8 cellular contexts compared by ENCODE assay signal in the genomic region with DNA sequence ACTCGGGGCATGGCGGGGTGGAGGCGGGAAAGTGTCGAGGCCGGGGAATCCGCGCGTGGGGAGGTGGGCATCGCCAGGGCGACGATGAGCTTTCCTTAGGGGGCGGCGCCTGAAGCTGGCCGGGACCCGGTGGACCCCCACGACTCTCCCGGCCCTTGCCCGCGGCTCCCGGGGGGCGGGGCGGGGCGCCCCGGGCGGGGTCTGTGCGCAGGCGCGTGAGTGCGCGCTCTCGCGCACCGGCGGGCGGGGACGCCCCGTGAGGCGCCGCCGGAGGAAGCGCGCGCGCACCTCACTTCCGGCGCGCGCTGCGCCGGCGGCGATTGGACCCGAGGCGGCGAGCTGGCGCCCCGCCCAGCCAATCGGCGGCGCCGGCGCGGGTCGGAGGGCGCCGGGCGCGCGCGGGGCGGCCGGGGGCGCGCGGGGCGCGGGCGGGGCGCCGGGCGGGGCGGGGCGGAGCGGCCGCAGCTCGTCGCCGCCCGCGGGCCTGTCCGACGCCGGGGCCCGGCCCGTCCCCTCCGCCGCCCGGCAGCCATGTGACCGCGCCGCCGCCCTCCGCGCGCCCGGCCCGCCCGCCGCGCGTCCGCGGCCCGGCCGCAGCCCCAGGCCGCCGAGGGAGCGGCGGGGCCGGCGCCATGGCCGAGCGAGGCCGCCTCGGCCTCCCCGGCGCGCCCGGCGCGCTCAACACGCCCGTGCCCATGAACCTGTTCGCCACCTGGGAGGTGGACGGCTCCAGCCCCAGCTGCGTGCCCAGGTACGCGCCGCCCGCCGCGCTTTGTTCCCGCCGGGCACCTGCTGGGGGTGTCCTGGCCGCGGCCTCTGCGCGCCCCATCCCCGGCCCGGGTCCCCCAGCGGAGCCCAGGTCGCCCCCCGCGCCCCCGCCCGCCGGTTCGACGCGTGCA. TPM values are rescaled to one million over a fixed set of nuclear protein-coding genes. Genes with fewer than 3 reads are reported as not detected.
DNase-seq lines count a peak whose midpoint lies in the region; ATAC-seq, FAIRE-seq and TF ChIP-seq lines count a peak whose summit lies in the region.

A gene (plus strand): TSS at position 462 of the 899 bp plus-strand sequence. CDS start 171 bp downstream, at position 633.

- peak within 1 kb of the TSS; percentile 87 for H3K4me3 Mint-ChIP-seq in activated CD4-positive, alpha-beta T cell treated with anti-CD3 and anti-CD28 coated beads, Interleukin-2, amount 10 ng/mL, durations not matched to agents 7 days and 5 days

- CTCF ChIA-PET in AG04450 (lab: Charles Lee) (interaction anchor here (0.6 to 0.9 kb wide), 2 partner anchors 57 to 134 kb away, joined by 3 to 7 read pairs; no protein-coding TSS in a partner anchor), HepG2 (lab: Yijun Ruan, JAX; ENCODE audit: low intra/inter-chr PET ratio, low total read pairs) (no interaction called here)
- CTCF ChIA-PET in activated CD4-positive, alpha-beta T cell treated with anti-CD3 and anti-CD28 coated beads, Interleukin-2, amount 10 ng/mL, durations not matched to agents 7 days and 5 days (lab: Charles Lee), result interaction anchor here (0.9 kb wide), 2 partner anchors 9 to 14 kb away, joined by 4 to 5 read pairs; a partner anchor contains a TSS

- H3K4me2 ChIP-seq in HepG2 (ENCODE audit: low read depth, low read length), result peak within 1 kb of the TSS; percentile 95

- intact Hi-C loops in HepG2 (cut with micrococcal nuclease; ENCODE audit: unreplicated experiment), result loop anchor here (2.0 to 10.0 kb wide), 2 partner anchors 38 to 180 kb away; a partner anchor contains a TSS

- TF ChIP-seq CTCF in AG04450 (IDR thresholded peaks at IDR 0.05; ENCODE audit: low read depth, low read length), result no peak
- TF ChIP-seq CTCF in HepG2 (CRISPR knock-in tag; IDR thresholded peaks at IDR 0.05), result no peak

- TF ChIP-seq EP300 in HepG2 (IDR thresholded peaks at IDR 0.05; ENCODE audit: low read depth in 2 of 2, low read length in 2 of 2) (no peak), HepG2 (CRISPR knock-in tag; IDR thresholded peaks at IDR 0.05; ENCODE audit: borderline replicate concordance) (no peak)

- in situ Hi-C loops in HepG2 (cut with HindIII; ENCODE audit: extremely low pct_ligation_motif_present, low pct_unique_long_range_greater_than_20kb), result no loop called here

- DNase-seq in AG04450 (ENCODE audit: low read depth, low spot score), result peak; percentile 41
- peak; percentile 93 for DNase-seq in NCI-H345 (lab: John Stamatoyannopoulos, UW)
- peak; percentile 70 for DNase-seq in activated CD4-positive, alpha-beta T cell treated with anti-CD3 and anti-CD28 coated beads, Interleukin-2, amount 10 ng/mL, durations not matched to agents 7 days and 5 days
- DNase-seq in dermis blood vessel endothelial cell, result peak; percentile 91
- DNase-seq in HepG2 (ENCODE audit: low spot score), result peak; percentile 46
- peak; percentile 60 to 75 for DNase-seq in stimulated activated CD4-positive, alpha-beta T cell treated with anti-CD3 and anti-CD28 coated beads, Interleukin-2, amount 100 ng/mL, for 48 hours

- H3K27me3 Mint-ChIP-seq in activated CD4-positive, alpha-beta T cell treated with anti-CD3 and anti-CD28 coated beads, Interleukin-2, amount 10 ng/mL, durations not matched to agents 7 days and 5 days, result no peaks in the 10 kb centered on the region

- no peaks in the 10 kb centered on the region for H3K36me3 Mint-ChIP-seq in activated CD4-positive, alpha-beta T cell treated with anti-CD3 and anti-CD28 coated beads, Interleukin-2, amount 10 ng/mL, durations not matched to agents 7 days and 5 days (ENCODE audit: low read depth)

- no peak for FAIRE-seq in HepG2 (lab: Jason Lieb, UNC)

- H3K9ac ChIP-seq in HepG2 (ENCODE audit: insufficient read depth, low read depth, low read length), result peak within 1 kb of the TSS; percentile 67

- BruUV-seq in HepG2 (replicated peaks; lab: Mats Ljungman, UMichigan), result no TSS peak

- 4% methylated on average over 21 of the region's 160 CpGs for WGBS in HepG2 (ENCODE audit: low lambda C conversion rate)

- H3K4me3 ChIP-seq in AG04450 (ENCODE audit: low read depth, low read length) (peak within 1 kb of the TSS; percentile 77), HepG2 (replicated peaks in 1 of 3; ENCODE audit: insufficient read depth in 1 of 3, low read depth in 2 of 3, low read length in 3 of 3) (peak within 1 kb of the TSS; percentile 55 to 94 (median 87))

- no peaks in the 10 kb centered on the region for H3K9me3 Mint-ChIP-seq in activated CD4-positive, alpha-beta T cell treated with anti-CD3 and anti-CD28 coated beads, Interleukin-2, amount 10 ng/mL, durations not matched to agents 7 days and 5 days

- peak in 1 of 2 experiments; percentile 59; a peak in 2 of 4 replicates for TF ChIP-seq POLR2A in HepG2 (IDR thresholded peaks at IDR 0.05; ENCODE audit: insufficient read depth in 1 of 2, low read depth in 2 of 2, low read length in 2 of 2)

- H3K4me1 ChIP-seq in HepG2 (ENCODE audit: insufficient read depth, low read length), result peaks cover 24% of the 10 kb centered on the region

- H3K27me3 ChIP-seq in AG04450 (ENCODE audit: control insufficient read depth, insufficient read depth, low read length), result no peaks in the 10 kb centered on the region
- no peaks in the 10 kb centered on the region for H3K27me3 ChIP-seq in HepG2 (ENCODE audit: control insufficient read depth in 1 of 2, insufficient read depth in 2 of 2, low read length in 2 of 2)

- no peaks in the 10 kb centered on the region for H3K36me3 ChIP-seq in HepG2 (replicated peaks in 1 of 2; ENCODE audit: control insufficient read depth in 1 of 2, insufficient read depth in 2 of 2, low read length in 2 of 2)

- H3K4me1 Mint-ChIP-seq in activated CD4-positive, alpha-beta T cell treated with anti-CD3 and anti-CD28 coated beads, Interleukin-2, amount 10 ng/mL, durations not matched to agents 7 days and 5 days, result peaks cover 30% of the 10 kb centered on the region

- ATAC-seq in GM18867 (IDR thresholded peaks at IDR 0.05; ENCODE audit: unreplicated experiment), result peak; percentile 72
- peak; percentile 55 for ATAC-seq in HG03103 (IDR thresholded peaks at IDR 0.05; ENCODE audit: low read depth, unreplicated experiment)
- peak; percentile 50 for ATAC-seq in HepG2

- H2AFZ ChIP-seq in HepG2 (ENCODE audit: low read length), result no peak within 1 kb of the TSS

- peaks cover 4% of the 10 kb centered on the region; the same call in 1 of the 2 replicates for H4K20me1 ChIP-seq in HepG2 (ENCODE audit: insufficient read depth, low read length)

- H3K79me2 ChIP-seq in HepG2 (ENCODE audit: insufficient read depth, low read length), result peaks cover 25% of the 10 kb centered on the region

- TF ChIP-seq RAD21 in HepG2 (CRISPR knock-in tag; IDR thresholded peaks at IDR 0.05), result no peak

- H3K9me3 ChIP-seq in AG04450 (ENCODE audit: control insufficient read depth, insufficient read depth, low read length) (no peaks in the 10 kb centered on the region), HepG2 (ENCODE audit: low read length) (no peaks in the 10 kb centered on the region)

- H3K27ac ChIP-seq in AG04450 (ENCODE audit: low read depth, low read length) (peak within 1 kb of the TSS; percentile 21), HepG2 (ENCODE audit: extremely low read length, insufficient read depth, low read length) (peak within 1 kb of the TSS; percentile 23)

- POLR2A ChIA-PET in AG04450 (lab: Yijun Ruan, JAX) (interaction anchor here (1.2 to 3.3 kb wide), 2 partner anchors 14 to 37 kb away, joined by 3 to 23 read pairs; a partner anchor contains a TSS), HepG2 (lab: Yijun Ruan, JAX) (interaction anchor here (0.8 to 2.2 kb wide), 5 partner anchors 11 to 450 kb away, joined by 3 to 34 read pairs (median 3); a partner anchor contains a TSS)
- POLR2A ChIA-PET in activated CD4-positive, alpha-beta T cell treated with anti-CD3 and anti-CD28 coated beads, Interleukin-2, amount 10 ng/mL, durations not matched to agents 7 days and 5 days (lab: Charles Lee), result interaction anchor here (0.8 to 0.9 kb wide), 2 partner anchors 13 to 20 kb away, joined by 3 to 4 read pairs; a partner anchor contains a TSS

- H3K27ac Mint-ChIP-seq in activated CD4-positive, alpha-beta T cell treated with anti-CD3 and anti-CD28 coated beads, Interleukin-2, amount 10 ng/mL, durations not matched to agents 7 days and 5 days, result peak within 1 kb of the TSS; percentile 81

RNA-seq across cellular contexts. Expression of the gene that starts here (rescaled TPM):
- 13.0 and 16.1 TPM in 2 replicates for polyA plus RNA-seq in AG04450 (2011; rRNA removed)
- polyA minus RNA-seq in AG04450 (2011; rRNA and poly(A)+ RNA removed), result 14.5 and 18.3 TPM in 2 replicates
- total RNA-seq in activated CD4-positive, alpha-beta T cell treated with anti-CD3 and anti-CD28 coated beads, Interleukin-2, amount 10 ng/mL, durations not matched to agents 7 days and 5 days, result 10 to 100 TPM; 43.3 to 46.8 TPM
- total RNA-seq in dermis blood vessel endothelial cell, result 63.6 and 74.0 TPM in 2 replicates
- total RNA-seq in HepG2 (2016; rRNA removed; fragmentation: Illumina TruSeq; extraction: Trizol), result 14.6 and 23.6 TPM in 2 replicates
- 32.3 and 33.7 TPM in 2 replicates for total RNA-seq in HepG2 (2016; cell fraction: cytosol; rRNA removed; fragmentation: Illumina TruSeq; extraction: Trizol; ENCODE audit: low read depth)
- total RNA-seq in HepG2 (2016; cell fraction: insoluble cytoplasmic fraction; rRNA removed; fragmentation: Illumina TruSeq; extraction: Trizol), result 10.5 and 22.9 TPM in 2 replicates
- total RNA-seq in HepG2 (2016; cell fraction: membrane; rRNA removed; fragmentation: Illumina TruSeq; extraction: Trizol), result 48.2 and 50.4 TPM in 2 replicates
- 18.0 and 23.5 TPM in 2 replicates for total RNA-seq in HepG2 (2016; cell fraction: nucleus; rRNA removed; fragmentation: Illumina TruSeq; extraction: Trizol)
- polyA plus RNA-seq in HepG2 (2011; rRNA removed), result 27.6 and 33.7 TPM in 2 replicates
- 22.9 and 31.9 TPM in 2 replicates for polyA plus RNA-seq in HepG2 (2011; cell fraction: cytosol; rRNA removed)
- 175 and 213 TPM in 2 replicates for polyA plus RNA-seq in HepG2 (2011; cell fraction: nucleus; rRNA removed)
- 22.4 and 34.0 TPM in 2 replicates for polyA plus RNA-seq in HepG2 (2012)
- 37.2 and 44.2 TPM in 2 replicates for polyA plus RNA-seq in HepG2 (2016; cell fraction: cytosol; fragmentation: Illumina TruSeq; extraction: Trizol; ENCODE audit: low read depth)
- polyA plus RNA-seq in HepG2 (2016; cell fraction: insoluble cytoplasmic fraction; fragmentation: Illumina TruSeq; extraction: Trizol; ENCODE audit: low read depth), result 16.9 and 23.7 TPM in 2 replicates
- polyA plus RNA-seq in HepG2 (2016; cell fraction: membrane; fragmentation: Illumina TruSeq; extraction: Trizol; ENCODE audit: low read depth), result 47.5 and 52.5 TPM in 2 replicates
- 55.8 and 60.4 TPM in 2 replicates for polyA plus RNA-seq in HepG2 (2016; cell fraction: nucleus; fragmentation: Illumina TruSeq; extraction: Trizol; ENCODE audit: insufficient read depth, low read depth)
- 21.1 and 44.9 TPM in 2 replicates for polyA minus RNA-seq in HepG2 (2011; rRNA and poly(A)+ RNA removed; ENCODE audit: low replicate concordance)
- polyA minus RNA-seq in HepG2 (2011; cell fraction: cytosol; rRNA and poly(A)+ RNA removed), result 12.7 and 16.0 TPM in 2 replicates
- polyA minus RNA-seq in HepG2 (2011; cell fraction: nucleus; rRNA and poly(A)+ RNA removed), result 29.4 and 36.3 TPM in 2 replicates

Comparison
In these comparisons a context has a peak if more than half of its experiments do, and no peak if none do; other contexts are left out.
1. Peak in every context shown above with its lines: DNase-seq, ATAC-seq, H3K4me3 ChIP-seq and H3K27ac ChIP-seq.
2. DNase-seq: peak in every context shown above with its lines; median percentile 93 in NCI-H345; 91 in dermis blood vessel endothelial cell; 70 in activated CD4-positive, alpha-beta T cell treated with anti-CD3 and anti-CD28 coated beads, Interleukin-2, amount 10 ng/mL, durations not matched to agents 7 days and 5 days; 68 in stimulated activated CD4-positive, alpha-beta T cell treated with anti-CD3 and anti-CD28 coated beads, Interleukin-2, amount 100 ng/mL, for 48 hours; 46 in HepG2; 41 in AG04450.